In genomic region chr2:173964565-173965371, GRCh38 we compare ENCODE assay signal across 8 cellular contexts. TPM values are rescaled to one million over a fixed set of nuclear protein-coding genes. Genes with fewer than 3 reads are reported as not detected.
DNase-seq lines count a peak whose midpoint lies in the region; ATAC-seq and TF ChIP-seq lines count a peak whose summit lies in the region.

No MANE protein-coding gene starts in this region.

- ATAC-seq in GM18909 (IDR thresholded peaks at IDR 0.05; ENCODE audit: poor library complexity, unreplicated experiment) (peak; percentile 15), HG03442 (IDR thresholded peaks at IDR 0.05; ENCODE audit: unreplicated experiment) (peak; percentile 12)

- H3K27me3 ChIP-seq in endodermal cell (ENCODE audit: control insufficient read depth, insufficient read depth, low read length, poor library complexity, severe bottlenecking) = no peaks in the 10 kb centered on the region

- peak; percentile 13 for TF ChIP-seq CTCF in endodermal cell (conservative IDR thresholded peaks at IDR 0.05)

- no peaks in the 10 kb centered on the region for H3K27me3 Mint-ChIP-seq in endodermal cell (ENCODE audit: insufficient read depth)

- peak overlapping the region; percentile 97 for H3K27ac Mint-ChIP-seq in endodermal cell

- DNase-seq in AG08395 (ENCODE audit: low spot score) = peak; percentile 76
- DNase-seq in NOMO-1 (lab: John Stamatoyannopoulos, UW; ENCODE audit: unreplicated experiment in 2 of 2) = peak; percentile 79 to 82
- DNase-seq in activated CD8-positive, alpha-beta memory T cell treated with anti-CD3 and anti-CD28 coated beads, Interleukin-2, amount 50 U/mL, for 24 hours (ENCODE audit: extremely low read depth) = peak; percentile 66
- DNase-seq in endodermal cell = peak; percentile 93
- peak; percentile 73 to 74 for DNase-seq in stimulated activated CD8-positive, alpha-beta memory T cell treated with anti-CD3 and anti-CD28 coated beads, Interleukin-15, amount 100 ng/mL, for 48 hours (ENCODE audit: low read depth in 2 of 2)

- peaks cover 21% of the 10 kb centered on the region for H3K9me3 Mint-ChIP-seq in endodermal cell

- H3K36me3 ChIP-seq in endodermal cell (ENCODE audit: control insufficient read depth, insufficient read depth, low read length) (peaks cover 22% of the 10 kb centered on the region), mesodermal cell (ENCODE audit: control insufficient read depth, insufficient read depth, low read length) (peaks cover 11% of the 10 kb centered on the region)

- peaks cover 21% of the 10 kb centered on the region for H3K9me3 ChIP-seq in endodermal cell (ENCODE audit: control insufficient read depth, low read length)
- peaks cover 6% of the 10 kb centered on the region for H3K9me3 ChIP-seq in mesodermal cell (ENCODE audit: control insufficient read depth, low read length)

- H3K4me3 Mint-ChIP-seq in endodermal cell = peak overlapping the region; percentile 95

- H3K4me1 Mint-ChIP-seq in endodermal cell = peaks cover 21% of the 10 kb centered on the region

- peak overlapping the region; percentile 86 for H3K4me3 ChIP-seq in endodermal cell (ENCODE audit: low read length)
- peak overlapping the region; percentile 99 for H3K4me3 ChIP-seq in mesodermal cell (ENCODE audit: extremely low read depth, insufficient read depth, low read length, poor library complexity, severe bottlenecking)

- peaks cover 3% of the 10 kb centered on the region for H3K4me1 ChIP-seq in endodermal cell (ENCODE audit: control insufficient read depth, insufficient read depth, low read length)
- peaks cover 11% of the 10 kb centered on the region for H3K4me1 ChIP-seq in mesodermal cell (ENCODE audit: control insufficient read depth, insufficient read depth, low read length, poor library complexity, severe bottlenecking)

- H3K27ac ChIP-seq in endodermal cell (ENCODE audit: low read depth, low read length) = peak overlapping the region; percentile 99
- H3K27ac ChIP-seq in mesodermal cell (ENCODE audit: low read depth, low read length, severe bottlenecking) = peak overlapping the region; percentile 96

- peaks cover 28% of the 10 kb centered on the region for H3K36me3 Mint-ChIP-seq in endodermal cell (ENCODE audit: low read depth)

- WGBS in endodermal cell (ENCODE audit: insufficient coverage in 1 of 2, insufficient read length in 1 of 2), 2 experiments = 0 to 1% methylated on average over 25 to 68 of the region's 84 CpGs
- WGBS in mesodermal cell (ENCODE audit: insufficient coverage in 2 of 2), 2 experiments = 0% methylated on average over 39 to 45 of the region's 84 CpGs

- H3K9ac ChIP-seq in endodermal cell (ENCODE audit: extremely low read depth, low read length, poor library complexity, severe bottlenecking) = peak overlapping the region; percentile 68

RNA-seq across cellular contexts. Expression of gene SP3, which starts 0.4 kb away (rescaled TPM):
- 10 to 100 TPM; 80.2 to 83.7 TPM for total RNA-seq in endodermal cell
- polyA plus RNA-seq in endodermal cell (2013, experiment 1 of 2) = 86.8 TPM
- polyA plus RNA-seq in endodermal cell (2013, experiment 2 of 2) = 81.4 TPM
- 64.1 TPM for polyA plus RNA-seq in mesodermal cell (2013, experiment 1 of 2)
- polyA plus RNA-seq in mesodermal cell (2013, experiment 2 of 2) = 62.9 TPM

Comparison
In these comparisons a context has a peak if more than half of its experiments do, and no peak if none do; other contexts are left out.
1. Peak in every context shown above with its lines: DNase-seq, ATAC-seq, H3K4me3 ChIP-seq and H3K27ac ChIP-seq.